ENCODE assay signal across 9 cellular contexts in the genomic region with DNA sequence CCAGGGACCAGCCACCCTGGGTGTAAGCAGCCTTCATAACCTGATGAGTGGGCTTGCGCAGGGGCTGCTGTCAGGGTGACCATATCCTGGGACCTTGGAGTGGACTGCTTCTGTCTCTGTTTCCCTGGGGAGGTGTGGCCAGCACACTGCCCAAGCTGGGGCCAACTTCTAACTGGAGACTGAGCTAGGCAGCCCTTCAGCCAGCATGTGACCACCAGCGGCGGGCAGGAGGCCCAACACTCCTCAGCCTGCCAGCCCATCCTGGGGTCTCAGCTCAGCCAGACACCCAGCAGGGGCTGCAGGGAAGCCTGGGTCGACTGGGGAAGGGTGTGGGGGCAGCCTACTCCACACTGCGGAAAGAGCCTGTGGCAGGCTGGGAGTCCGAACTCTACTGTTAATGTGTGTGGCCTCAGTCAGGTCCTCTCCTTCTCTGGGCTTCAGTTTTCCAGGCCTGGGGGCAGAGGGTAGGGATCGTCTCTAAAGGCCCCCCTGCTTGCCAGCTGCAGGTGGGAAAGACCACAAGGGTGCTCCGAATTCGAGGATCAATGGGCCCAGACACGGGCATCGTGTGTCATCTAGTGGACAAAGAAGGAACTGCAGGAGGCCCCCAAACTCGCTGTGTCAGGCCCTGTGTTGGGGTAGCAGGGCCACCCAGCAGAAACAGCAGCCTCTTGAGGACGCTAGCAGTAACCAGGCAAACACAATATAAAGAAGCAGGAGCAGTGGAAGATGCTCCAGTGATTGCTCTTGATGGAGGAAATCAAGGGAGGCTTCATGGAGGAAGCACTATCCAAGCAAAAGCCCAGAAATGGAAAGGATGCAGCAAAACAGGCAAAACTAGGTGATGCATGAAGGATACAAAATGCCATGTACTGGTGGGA. TPM values are rescaled to one million over a fixed set of nuclear protein-coding genes. Genes with fewer than 3 reads are reported as not detected.
DNase-seq lines count a peak whose midpoint lies in the region; ATAC-seq, FAIRE-seq and TF ChIP-seq lines count a peak whose summit lies in the region.
"Had no signal": no experiment of that assay in that cellular context is flagged by ENCODE, and none has a peak within 500 bp of the region (broad histone marks: within the 10 kb centered on the region; RNA-seq: fewer than 3 reads in every experiment).

No MANE protein-coding gene starts in this region.

- H3K36me3 ChIP-seq in left ventricle myocardium inferior (peaks cover 17% of the 10 kb centered on the region), smooth muscle cell (ENCODE audit: low read depth) (no peaks in the 10 kb centered on the region)

- peaks cover 47% of the 10 kb centered on the region for H3K4me1 ChIP-seq in left ventricle myocardium inferior
- H3K4me1 ChIP-seq in smooth muscle cell (ENCODE audit: low read depth) = no peaks in the 10 kb centered on the region

- H3K27me3 ChIP-seq in left ventricle myocardium inferior (ENCODE audit: low read depth) (no peaks in the 10 kb centered on the region), smooth muscle cell (ENCODE audit: low read depth) (no peaks in the 10 kb centered on the region)

- intact Hi-C loops in left ventricle myocardium inferior (cut with micrococcal nuclease) = no loop called here

- no peak overlapping the region for H3K4me3 ChIP-seq in left ventricle myocardium inferior
- H3K4me3 ChIP-seq in smooth muscle cell = no peak overlapping the region

- FAIRE-seq in G401.6 (lab: Jason Lieb, UNC) = peak; percentile 95
- FAIRE-seq: endometrium had no signal

- peak; percentile 68 for DNase-seq in HT1080 (ENCODE audit: low read depth)
- DNase-seq in SKM-1 treated with dmso at 0.1 percent for 144 hours (lab: John Stamatoyannopoulos, UW; ENCODE audit: unreplicated experiment) = peak; percentile 32
- peak; percentile 72 for DNase-seq in activated naive CD4-positive, alpha-beta T cell treated with anti-CD3 and anti-CD28 coated beads, Interleukin-2, amount 50 U/mL, for 16 hours
- peak; percentile 60 for DNase-seq in left ventricle myocardium inferior
- DNase-seq in smooth muscle cell (lab: John Stamatoyannopoulos, UW; ENCODE audit: unreplicated experiment) = peak; percentile 21
- DNase-seq in ureter (ENCODE audit: low spot score) = no peak

- no peak overlapping the region for H3K4me2 ChIP-seq in smooth muscle cell

- TF ChIP-seq CTCF in left ventricle myocardium inferior (IDR thresholded peaks at IDR 0.05; ENCODE audit: borderline replicate concordance) (peak; percentile 100), smooth muscle cell (IDR thresholded peaks at IDR 0.05; ENCODE audit: borderline replicate concordance, insufficient read depth, poor library complexity, severe bottlenecking) (peak; percentile 98)

- H3F3A ChIP-seq in smooth muscle cell (ENCODE audit: low read depth) = no peaks in the 10 kb centered on the region

- no peak overlapping the region for H2AFZ ChIP-seq in smooth muscle cell (ENCODE audit: low read depth)

- no peak for ATAC-seq in HG03565 (IDR thresholded peaks at IDR 0.05; ENCODE audit: unreplicated experiment)

- H4K20me1 ChIP-seq in smooth muscle cell (ENCODE audit: low read depth) = no peaks in the 10 kb centered on the region

- WGBS in smooth muscle cell (ENCODE audit: low lambda C conversion rate) = 41% methylated on average over 13 of the region's 13 CpGs

- no peaks in the 10 kb centered on the region for H3K79me2 ChIP-seq in smooth muscle cell (ENCODE audit: low read depth)

- H3K9me3 ChIP-seq in left ventricle myocardium inferior (replicated peaks) (no peaks in the 10 kb centered on the region), smooth muscle cell (replicated peaks; ENCODE audit: low read depth) (no peaks in the 10 kb centered on the region)

- H3K27ac ChIP-seq in left ventricle myocardium inferior (replicated peaks) (peak overlapping the region; percentile 49), smooth muscle cell (ENCODE audit: low read depth) (no peak overlapping the region)

- no peak overlapping the region for H3K9ac ChIP-seq in smooth muscle cell (ENCODE audit: low read depth)

RNA-seq across cellular contexts. Expression of gene SEMA3G, which starts 2.0 kb away (rescaled TPM):
- total RNA-seq in HT1080 (2014; rRNA removed; shearing (Covaris generic)) = 0.43 and 0.53 TPM in 2 replicates
- polyA plus RNA-seq in HT1080 (2015; cell fraction: cytosol; rRNA removed) = 0.87 and 1.5 TPM in 2 replicates
- 1.7 and 3.9 TPM in 2 replicates for polyA plus RNA-seq in HT1080 (2015; cell fraction: nucleus; rRNA removed)
- total RNA-seq in left ventricle myocardium inferior = 9.2 TPM
- 0.09 and 0.31 TPM in 2 replicates for total RNA-seq in smooth muscle cell
- polyA plus RNA-seq in smooth muscle cell = 0.09 TPM in 1 of 2 replicates, not detected in the other
- total RNA-seq in ureter = 7.5 TPM

RNA-seq across cellular contexts. Expression of gene TNNC1, which starts 7.0 kb away (rescaled TPM):
- total RNA-seq in HT1080 (2014; rRNA removed; shearing (Covaris generic)) = 0.13 TPM in 1 of 2 replicates, not detected in the other
- polyA plus RNA-seq in HT1080 (2015; cell fraction: cytosol; rRNA removed) = 0.21 TPM in 1 of 2 replicates, not detected in the other
- polyA plus RNA-seq in HT1080 (2015; cell fraction: nucleus; rRNA removed) = 0.24 TPM in 1 of 2 replicates, not detected in the other
- 8,962 TPM for total RNA-seq in left ventricle myocardium inferior
- 4.2 and 5.9 TPM in 2 replicates for total RNA-seq in smooth muscle cell
- 5.1 and 7.8 TPM in 2 replicates for polyA plus RNA-seq in smooth muscle cell
- 9.4 TPM for total RNA-seq in ureter

RNA-seq across cellular contexts. Expression of gene NISCH, which starts 8.5 kb away (rescaled TPM):
- total RNA-seq in HT1080 (2014; rRNA removed; shearing (Covaris generic)) = 19.1 and 21.0 TPM in 2 replicates
- polyA plus RNA-seq in HT1080 (2015; cell fraction: cytosol; rRNA removed) = 12.4 and 13.3 TPM in 2 replicates
- polyA plus RNA-seq in HT1080 (2015; cell fraction: nucleus; rRNA removed) = 115 and 131 TPM in 2 replicates
- total RNA-seq in left ventricle myocardium inferior (44.3 TPM), smooth muscle cell (55.2 and 56.1 TPM in 2 replicates), ureter (140 TPM)
- polyA plus RNA-seq in smooth muscle cell = 46.7 and 47.3 TPM in 2 replicates

RNA-seq across cellular contexts. Expression of gene PHF7, which starts 36.4 kb away (rescaled TPM):
- 6.0 and 6.3 TPM in 2 replicates for total RNA-seq in HT1080 (2014; rRNA removed; shearing (Covaris generic))
- 12.3 and 18.1 TPM in 2 replicates for polyA plus RNA-seq in HT1080 (2015; cell fraction: cytosol; rRNA removed)
- 15.7 and 28.4 TPM in 2 replicates for polyA plus RNA-seq in HT1080 (2015; cell fraction: nucleus; rRNA removed)
- total RNA-seq in left ventricle myocardium inferior (16.8 TPM), smooth muscle cell (0.90 and 7.1 TPM in 2 replicates), ureter (11.4 TPM)
- 3.6 and 5.2 TPM in 2 replicates for polyA plus RNA-seq in smooth muscle cell

RNA-seq across cellular contexts. Expression of gene BAP1, which starts 37.1 kb away (rescaled TPM):
- total RNA-seq in HT1080 (2014; rRNA removed; shearing (Covaris generic)) = 90.4 and 103 TPM in 2 replicates
- polyA plus RNA-seq in HT1080 (2015; cell fraction: cytosol; rRNA removed) = 44.4 and 46.0 TPM in 2 replicates
- 91.1 and 123 TPM in 2 replicates for polyA plus RNA-seq in HT1080 (2015; cell fraction: nucleus; rRNA removed)
- total RNA-seq in left ventricle myocardium inferior (54.2 TPM), smooth muscle cell (39.2 and 40.0 TPM in 2 replicates), ureter (62.4 TPM)
- 44.9 and 56.3 TPM in 2 replicates for polyA plus RNA-seq in smooth muscle cell

Comparison
In these comparisons a context has a peak if more than half of its experiments do, and no peak if none do; other contexts are left out.
1. RNA of gene TNNC1, which starts 7.0 kb away (total RNA-seq): 8,962 TPM in left ventricle myocardium inferior (single experiment); 9.4 TPM in ureter (single experiment), 4.2 to 5.9 TPM in smooth muscle cell and 0.13 TPM in HT1080; every median in the first group is over 100 times any median in the second.